Comparison of ENCODE assay signal across 10 cellular contexts in the genomic region with DNA sequence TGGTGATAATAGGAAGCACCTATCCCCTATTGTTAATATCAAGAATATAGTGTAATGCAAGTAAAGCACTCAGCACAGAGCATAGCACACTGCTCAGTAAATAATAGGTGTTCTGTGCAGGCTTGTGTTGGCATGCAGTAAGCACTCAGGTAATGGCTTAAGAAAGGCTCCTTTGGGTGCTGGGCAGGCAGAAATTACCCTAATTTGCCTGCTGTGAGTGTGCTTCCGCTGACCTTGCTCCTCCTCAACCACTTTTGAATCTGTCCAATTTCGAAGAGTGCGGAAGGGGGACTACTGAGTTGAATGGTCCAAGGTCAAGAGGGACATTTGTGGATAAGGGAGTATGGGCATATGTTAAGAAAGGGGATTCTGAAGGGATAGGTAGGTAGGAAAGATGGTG. TPM values are rescaled to one million over a fixed set of nuclear protein-coding genes. Genes with fewer than 3 reads are reported as not detected.
DNase-seq lines count a peak whose midpoint lies in the region; ATAC-seq, FAIRE-seq and TF ChIP-seq lines count a peak whose summit lies in the region.
"Had no signal": no experiment of that assay in that cellular context is flagged by ENCODE, and none has a peak within 500 bp of the region (broad histone marks: within the 10 kb centered on the region; RNA-seq: fewer than 3 reads in every experiment).

No MANE protein-coding gene starts in this region.

- peak overlapping the region; percentile 59 to 92 for H3K27ac Mint-ChIP-seq in effector memory CD8-positive, alpha-beta T cell

- H3K4me2 ChIP-seq in parathyroid adenoma (ENCODE audit: low read length): no peak overlapping the region

- no peaks in the 10 kb centered on the region for H3K9me3 ChIP-seq in parathyroid adenoma (ENCODE audit: control insufficient read depth, low read length)

- no peak for TF ChIP-seq CTCF in parathyroid adenoma (IDR thresholded peaks at IDR 0.05)

- no peak overlapping the region for H3K4me3 Mint-ChIP-seq in effector memory CD8-positive, alpha-beta T cell

- no peaks in the 10 kb centered on the region for H3K79me2 ChIP-seq in parathyroid adenoma

- peaks cover 16% of the 10 kb centered on the region for H3K4me1 ChIP-seq in parathyroid adenoma

- no peaks in the 10 kb centered on the region for H3K36me3 ChIP-seq in parathyroid adenoma (ENCODE audit: control insufficient read depth, insufficient read depth, low read length)

- peak overlapping the region; percentile 25 for H3K27ac ChIP-seq in parathyroid adenoma

- no peaks in the 10 kb centered on the region for H3K27me3 Mint-ChIP-seq in effector memory CD8-positive, alpha-beta T cell

- no peak for FAIRE-seq in GM12891 (lab: Jason Lieb, UNC)

- peaks cover 39 to 48% of the 10 kb centered on the region in 2 donors for H3K4me1 Mint-ChIP-seq in effector memory CD8-positive, alpha-beta T cell (ENCODE audit: low read depth in 2 of 2)

- DNase-seq in GM12891 (ENCODE audit: insufficient read length, low spot score) (no peak), NCI-H2227 treated with DMSO at 0.1 percent for 48 hours (lab: John Stamatoyannopoulos, UW) (peak; percentile 26), NCI-H187 (lab: John Stamatoyannopoulos, UW) (no peak), DMS53 (lab: John Stamatoyannopoulos, UW) (no peak)
- no peak for DNase-seq in effector memory CD8-positive, alpha-beta T cell
- DNase-seq: DMS79 treated with DMSO at 0.1 percent for 48 hours; NCI-H2081 treated with DMSO at 0.1 percent for 48 hours; stimulated activated CD4-positive, alpha-beta T cell treated with anti-CD3 and anti-CD28 coated beads, Interleukin-4, amount 100 ng/mL, for 24 hours had no signal

- no peak overlapping the region for H3K4me3 ChIP-seq in parathyroid adenoma (ENCODE audit: low read depth, low read length)

- H2AFZ ChIP-seq in parathyroid adenoma: no peak overlapping the region

- no peak for ATAC-seq in effector memory CD8-positive, alpha-beta T cell (replicated peaks)
- ATAC-seq in GM19035 (IDR thresholded peaks at IDR 0.05; ENCODE audit: unreplicated experiment): no peak

- H3K27me3 ChIP-seq in parathyroid adenoma (ENCODE audit: control insufficient read depth, insufficient read depth, low read length): no peaks in the 10 kb centered on the region

- H3K9me3 Mint-ChIP-seq in effector memory CD8-positive, alpha-beta T cell: no peaks in the 10 kb centered on the region

- H3K36me3 Mint-ChIP-seq in effector memory CD8-positive, alpha-beta T cell (ENCODE audit: insufficient read depth): peaks cover 99% of the 10 kb centered on the region

- peak; percentile 30 for TF ChIP-seq POLR2A in GM12891 (IDR thresholded peaks at IDR 0.05; ENCODE audit: low read depth, low read length)

- no peak overlapping the region for H3K9ac ChIP-seq in parathyroid adenoma

TF ChIP-seq in GM12891, 5 proteins besides CTCF, POLR2A, EP300 and RAD21:
- TF ChIP-seq PAX5 (IDR thresholded peaks at IDR 0.05; ENCODE audit: insufficient read depth, low read length, severe bottlenecking) (no peak), TAF1 (IDR thresholded peaks at IDR 0.05; ENCODE audit: low read depth, low read length) (no peak)

RNA-seq across cellular contexts. Expression of a gene that starts 15.4 kb away (rescaled TPM):
- polyA plus RNA-seq in GM12891 (2012; ENCODE audit: low read depth, missing spikeins): 352 TPM
